ENCODE assay signal across 8 cellular contexts in genomic region chr15:59104912-59105732, GRCh38. TPM values are rescaled to one million over a fixed set of nuclear protein-coding genes. Genes with fewer than 3 reads are reported as not detected.
DNase-seq lines count a peak whose midpoint lies in the region; ATAC-seq, FAIRE-seq and TF ChIP-seq lines count a peak whose summit lies in the region.

Gene CCNB2 (plus strand): TSS chr15:59105146. CDS start chr15:59105269, 123 bp downstream.

- peak within 1 kb of the TSS; percentile 64 to 68 for H3K9ac ChIP-seq in kidney (ENCODE audit: low read length in 2 of 2)

- FAIRE-seq in GM19239 (lab: Jason Lieb, UNC) (peak; percentile 97), kidney (lab: Jason Lieb, UNC) (peak; percentile 52)

- no peak for TF ChIP-seq CTCF in BE2C (IDR thresholded peaks at IDR 0.05; ENCODE audit: low read depth, low read length)
- no peak for TF ChIP-seq CTCF in kidney (IDR thresholded peaks at IDR 0.05; ENCODE audit: borderline replicate concordance, extremely low read depth, insufficient read depth)

- no peak within 1 kb of the TSS for H3K27ac ChIP-seq in kidney (ENCODE audit: low read depth in 2 of 2, low read length in 2 of 2)

- ATAC-seq in HG03442 (IDR thresholded peaks at IDR 0.05; ENCODE audit: unreplicated experiment), result peak; percentile 95

- peak; percentile 91 for DNase-seq in BE2C
- DNase-seq in GM19239 (ENCODE audit: insufficient read length, low spot score), result peak; percentile 91
- DNase-seq in NCI-H510A treated with DMSO at 0.1 percent for 48 hours (lab: John Stamatoyannopoulos, UW), result peak; percentile 78
- peak; percentile 73 for DNase-seq in activated CD4-positive, alpha-beta T cell treated with anti-CD3 and anti-CD28 coated beads for 1 hour
- peak; percentile 91 for DNase-seq in cerebellum (ENCODE audit: low spot score)
- peak; percentile 93 for DNase-seq in kidney
- DNase-seq in stimulated activated CD4-positive, alpha-beta T cell treated with anti-CD3 and anti-CD28 coated beads, Interleukin-15, amount 100 ng/mL, for 48 hours (ENCODE audit: low read depth in 2 of 2), result peak; percentile 76 to 77

- H3K36me3 ChIP-seq in BE2C (peaks cover 33% of the 10 kb centered on the region), kidney (ENCODE audit: control insufficient read depth in 1 of 2, insufficient read depth in 2 of 2, low read length in 2 of 2) (peaks cover 0 to 3% of the 10 kb centered on the region in 2 donors)

- H3K9me3 ChIP-seq in BE2C (no peaks in the 10 kb centered on the region), kidney (ENCODE audit: control insufficient read depth in 1 of 2, low read length in 2 of 2) (no peaks in the 10 kb centered on the region)

- intact Hi-C loops in kidney (cut with DNase I), result no loop called here

- H3K27me3 ChIP-seq in BE2C, result no peaks in the 10 kb centered on the region

- H3K4me3 ChIP-seq in BE2C (ENCODE audit: low read depth, low read length) (peak within 1 kb of the TSS; percentile 92), kidney (ENCODE audit: low read length in 2 of 2) (peak within 1 kb of the TSS; percentile 83 to 85)

- H3K4me1 ChIP-seq in BE2C (peaks cover 2% of the 10 kb centered on the region; the same call in 1 of the 2 replicates), kidney (ENCODE audit: control insufficient read depth in 1 of 2, insufficient read depth in 1 of 2, low read depth in 1 of 2, low read length in 2 of 2) (peaks cover 2 to 3% of the 10 kb centered on the region in 2 donors)

RNA-seq across cellular contexts. Expression of gene CCNB2, which starts in this region (rescaled TPM):
- 8.5 TPM for polyA plus RNA-seq in BE2C (2012; ENCODE audit: insufficient read depth, insufficient read length, low read depth)
- 18.6 TPM for total RNA-seq in cerebellum
- total RNA-seq in kidney, result 0.94 TPM
- polyA plus RNA-seq in kidney (ENCODE audit: insufficient read depth, low read depth, low replicate concordance), result 0.26 TPM

Comparison
In these comparisons a context has a peak if more than half of its experiments do, and no peak if none do; other contexts are left out.
1. RNA of gene CCNB2 (total RNA-seq): 18.6 TPM in cerebellum (single experiment); 0.94 TPM in kidney (single experiment); every median in the first group is over 10 times any median in the second.
2. Peak in DNase-seq, H3K4me3 ChIP-seq and H3K9ac ChIP-seq in kidney; RNA of the gene not detected or under 1 TPM.
3. Peak in every context shown above with its lines, with median percentiles within 50 percentile points of each other: DNase-seq.